9 cellular contexts compared by ENCODE assay signal in the genomic region with DNA sequence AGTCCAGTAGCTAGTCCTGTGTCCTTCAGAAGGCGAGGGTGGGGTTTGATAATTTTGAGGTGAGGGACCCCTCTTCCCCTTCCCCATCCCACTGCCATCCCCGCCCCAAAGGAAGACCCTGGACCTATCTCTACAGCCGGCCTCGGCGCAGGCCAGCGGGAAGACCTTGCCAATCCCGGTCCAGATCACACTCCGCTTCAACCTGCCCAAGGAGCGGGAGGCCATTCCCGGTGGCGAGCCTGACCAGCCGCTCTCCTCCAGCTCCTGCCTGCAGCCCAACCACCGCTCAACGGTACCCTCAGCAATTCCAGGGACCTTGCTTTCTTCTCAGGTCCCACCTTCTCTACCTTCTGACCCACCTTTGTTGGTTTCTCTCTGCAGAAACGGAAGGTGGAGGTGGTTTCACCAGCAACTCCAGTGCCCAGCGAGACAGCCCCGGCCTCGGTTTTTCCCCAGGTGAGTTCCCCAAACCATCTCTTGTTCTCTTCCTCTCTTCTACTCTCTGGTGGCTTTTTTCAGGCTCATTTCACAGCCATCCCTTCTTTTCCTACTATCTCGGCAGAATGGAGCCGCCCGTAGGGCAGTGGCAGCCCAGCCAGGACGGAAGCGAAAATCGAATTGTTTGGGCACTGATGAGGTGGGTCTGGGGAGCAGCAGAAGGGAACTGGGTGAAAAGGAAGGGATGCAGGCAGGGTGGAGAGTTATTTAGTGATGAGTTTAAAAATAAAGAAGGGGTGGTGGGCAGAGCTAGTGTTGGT. TPM values are rescaled to one million over a fixed set of nuclear protein-coding genes. Genes with fewer than 3 reads are reported as not detected.
A peak's percentile ranks its signal among the peaks of the same experiment; 100 is the strongest.
DNase-seq lines count a peak whose midpoint lies in the region; ATAC-seq, FAIRE-seq and TF ChIP-seq lines count a peak whose summit lies in the region.
"Had no signal": no experiment of that assay in that cellular context is flagged by ENCODE, and none has a peak within 500 bp of the region (broad histone marks: within the 10 kb centered on the region; RNA-seq: fewer than 3 reads in every experiment).

No MANE protein-coding gene starts in this region.

- H3K27me3 ChIP-seq in keratinocyte (ENCODE audit: control insufficient read depth, extremely low read depth, insufficient read depth, low read length) (no peaks in the 10 kb centered on the region), subcutaneous abdominal adipose tissue (ENCODE audit: control insufficient read depth in 5 of 5, insufficient read depth in 4 of 5, low read length in 5 of 5) (no peaks in the 10 kb centered on the region)

- H3K9ac ChIP-seq in keratinocyte (ENCODE audit: control insufficient read depth, extremely low read depth, insufficient read depth, low read length), result no peak overlapping the region
- peak overlapping the region in 3 of 5 donors; percentile 47 to 95 (median 91) for H3K9ac ChIP-seq in subcutaneous abdominal adipose tissue (ENCODE audit: low read length in 5 of 5)

- peaks cover 24% of the 10 kb centered on the region for H3K4me1 Mint-ChIP-seq in activated T-helper 2 cell treated with anti-CD3 and anti-CD28 coated beads, Interferon-gamma antibody, Interleukin-2, Interleukin-4, amounts not matched to agents 10 μg/mL and 5 μg/mL and 100 μg/mL, durations not matched to agents 14 hours and 24 hours and 36 hours (ENCODE audit: low read depth)

- no peak overlapping the region for H2AFZ ChIP-seq in keratinocyte (ENCODE audit: control insufficient read depth, low read length)

- dilution Hi-C loops in keratinocyte (cut with MboI; ENCODE audit: extremely low pct_ligation_motif_present, low sequenced_read_pairs), result no loop called here

- H4K20me1 ChIP-seq in keratinocyte (ENCODE audit: control insufficient read depth, extremely low read depth, insufficient read depth, low read length), result no peaks in the 10 kb centered on the region

- no peaks in the 10 kb centered on the region for H3K9me1 ChIP-seq in keratinocyte (ENCODE audit: control insufficient read depth, extremely low read depth, insufficient read depth, low read length)

- peak overlapping the region; percentile 89 for H3K4me3 Mint-ChIP-seq in activated T-helper 2 cell treated with anti-CD3 and anti-CD28 coated beads, Interferon-gamma antibody, Interleukin-2, Interleukin-4, amounts not matched to agents 10 μg/mL and 5 μg/mL and 100 μg/mL, durations not matched to agents 14 hours and 24 hours and 36 hours (ENCODE audit: low read depth)

- no peak for FAIRE-seq in keratinocyte (lab: Jason Lieb, UNC)
- FAIRE-seq: endometrium had no signal

- H3K4me1 ChIP-seq in keratinocyte (ENCODE audit: control insufficient read depth, extremely low read depth, insufficient read depth, low read length), result peaks cover 5% of the 10 kb centered on the region
- H3K4me1 ChIP-seq in subcutaneous abdominal adipose tissue (ENCODE audit: control insufficient read depth in 5 of 5, insufficient read depth in 5 of 5, low read length in 5 of 5), result peaks cover 5 to 25% (median 16%) of the 10 kb centered on the region in 5 donors

- ATAC-seq in GM21381 (IDR thresholded peaks at IDR 0.05; ENCODE audit: unreplicated experiment), result no peak
- no peak for ATAC-seq in GM21447 (IDR thresholded peaks at IDR 0.05; ENCODE audit: unreplicated experiment)

- H3K9me3 ChIP-seq in keratinocyte (ENCODE audit: control insufficient read depth, low read depth, low read length) (no peaks in the 10 kb centered on the region), subcutaneous abdominal adipose tissue (ENCODE audit: control insufficient read depth in 5 of 5, low read length in 5 of 5) (no peaks in the 10 kb centered on the region)

- H3K27ac ChIP-seq in keratinocyte (ENCODE audit: control insufficient read depth, insufficient read depth, low read length) (no peak overlapping the region), subcutaneous abdominal adipose tissue (ENCODE audit: low read depth, low read length) (peak overlapping the region; percentile 99)

- H3K4me3 ChIP-seq in keratinocyte (ENCODE audit: control insufficient read depth in 2 of 3, extremely low read depth in 1 of 3, insufficient read depth in 2 of 3, low read depth in 1 of 3, low read length in 3 of 3) (peak overlapping the region in 1 of 3 experiments; percentile 67), subcutaneous abdominal adipose tissue (ENCODE audit: low read depth in 1 of 5, low read length in 5 of 5) (peak overlapping the region in 2 of 5 donors; percentile 80 to 92)

- peak overlapping the region; percentile 85 for H3K4me2 ChIP-seq in keratinocyte (ENCODE audit: control insufficient read depth, extremely low read depth, insufficient read depth, low read depth, low read length)

- no peaks in the 10 kb centered on the region for H3K9me3 Mint-ChIP-seq in activated T-helper 2 cell treated with anti-CD3 and anti-CD28 coated beads, Interferon-gamma antibody, Interleukin-2, Interleukin-4, amounts not matched to agents 10 μg/mL and 5 μg/mL and 100 μg/mL, durations not matched to agents 14 hours and 24 hours and 36 hours

- intact Hi-C loops in activated T-helper 2 cell treated with anti-CD3 and anti-CD28 coated beads, Interferon-gamma antibody, Interleukin-2, Interleukin-4, amounts not matched to agents 10 μg/mL and 5 μg/mL and 100 μg/mL, durations not matched to agents 14 hours and 24 hours and 36 hours (cut with micrococcal nuclease), result loop anchor here (2.0 to 5.0 kb wide), 4 partner anchors 59 to 289 kb away; partner anchors contain the start of genes BANF1, CFL1, EIF1AD and FAM89B

- H3K36me3 ChIP-seq in keratinocyte (ENCODE audit: control insufficient read depth in 2 of 2, extremely low read depth in 1 of 2, insufficient read depth in 2 of 2, low read length in 2 of 2) (peaks cover 33 to 37% of the 10 kb centered on the region in 2 experiments), subcutaneous abdominal adipose tissue (ENCODE audit: control insufficient read depth in 5 of 5, insufficient read depth in 5 of 5, low read length in 5 of 5) (peaks cover 0 to 54% (median 50%) of the 10 kb centered on the region in 5 donors)

- peaks cover 55% of the 10 kb centered on the region for H3K36me3 Mint-ChIP-seq in activated T-helper 2 cell treated with anti-CD3 and anti-CD28 coated beads, Interferon-gamma antibody, Interleukin-2, Interleukin-4, amounts not matched to agents 10 μg/mL and 5 μg/mL and 100 μg/mL, durations not matched to agents 14 hours and 24 hours and 36 hours (ENCODE audit: low read depth)

- no peak for TF ChIP-seq CTCF in keratinocyte (optimal IDR thresholded peaks at IDR 0.05 in 1 of 3, IDR thresholded peaks at IDR 0.05 in 1 of 3, conservative IDR thresholded peaks at IDR 0.05 in 1 of 3; ENCODE audit: extremely low read depth in 1 of 3, insufficient read depth in 2 of 3, low read length in 3 of 3)

- no peaks in the 10 kb centered on the region for H3K27me3 Mint-ChIP-seq in activated T-helper 2 cell treated with anti-CD3 and anti-CD28 coated beads, Interferon-gamma antibody, Interleukin-2, Interleukin-4, amounts not matched to agents 10 μg/mL and 5 μg/mL and 100 μg/mL, durations not matched to agents 14 hours and 24 hours and 36 hours (ENCODE audit: low read depth)

- peaks cover 16% of the 10 kb centered on the region for H3K79me2 ChIP-seq in keratinocyte (ENCODE audit: control insufficient read depth, insufficient read depth, low read length)

- no peak overlapping the region for H3K27ac Mint-ChIP-seq in activated T-helper 2 cell treated with anti-CD3 and anti-CD28 coated beads, Interferon-gamma antibody, Interleukin-2, Interleukin-4, amounts not matched to agents 10 μg/mL and 5 μg/mL and 100 μg/mL, durations not matched to agents 14 hours and 24 hours and 36 hours

- peak; percentile 61 for DNase-seq in activated effector memory CD4-positive, alpha-beta T cell treated with anti-CD3 and anti-CD28 coated beads, Interleukin-2, amount 50 U/mL, for 16 hours
- DNase-seq in activated effector memory CD4-positive, alpha-beta T cell treated with Interleukin-2 at 50 U/mL for 16 hours, result no peak
- DNase-seq in activated T-helper 2 cell treated with anti-CD3 and anti-CD28 coated beads, Interferon-gamma antibody, Interleukin-2, Interleukin-4, amounts not matched to agents 10 μg/mL and 5 μg/mL and 100 μg/mL, durations not matched to agents 14 hours and 24 hours and 36 hours (ENCODE audit: low spot score), result no peak
- DNase-seq in keratinocyte (ENCODE audit: low read depth, low spot score) (no peak), GM03348 (ENCODE audit: low spot score) (no peak)

RNA-seq across cellular contexts. Expression of gene KAT5, which starts 1.3 kb away (rescaled TPM):
- 76.3 and 79.4 TPM in 2 replicates for total RNA-seq in activated T-helper 2 cell treated with anti-CD3 and anti-CD28 coated beads, Interferon-gamma antibody, Interleukin-2, Interleukin-4, amounts not matched to agents 10 μg/mL and 5 μg/mL and 100 μg/mL, durations not matched to agents 14 hours and 24 hours and 36 hours
- 26.8 to 32.1 TPM (median 30.3 TPM) in 3 replicates for polyA plus RNA-seq in keratinocyte
- polyA plus RNA-seq in keratinocyte (2011; ENCODE audit: low read depth), result 34.6 TPM
- polyA plus RNA-seq in keratinocyte (2011; cell fraction: cytosol; rRNA removed), result 17.6 and 18.7 TPM in 2 replicates
- 32.8 and 40.2 TPM in 2 replicates for polyA plus RNA-seq in keratinocyte (2011; cell fraction: nucleus; rRNA removed)
- polyA plus RNA-seq in keratinocyte (2012; ENCODE audit: low replicate concordance), result 24.4 and 31.3 TPM in 2 replicates
- polyA minus RNA-seq in keratinocyte, result 23.0 to 33.9 TPM (median 31.5 TPM) in 3 replicates
- 34.3 TPM for polyA minus RNA-seq in keratinocyte (2011; cell fraction: cytosol; rRNA and poly(A)+ RNA removed)
- polyA minus RNA-seq in keratinocyte (2011; cell fraction: nucleus; rRNA and poly(A)+ RNA removed), result 25.5 and 25.6 TPM in 2 replicates

RNA-seq across cellular contexts. Expression of gene RNASEH2C, which starts 7.2 kb away (rescaled TPM):
- 85.0 and 94.0 TPM in 2 replicates for total RNA-seq in activated T-helper 2 cell treated with anti-CD3 and anti-CD28 coated beads, Interferon-gamma antibody, Interleukin-2, Interleukin-4, amounts not matched to agents 10 μg/mL and 5 μg/mL and 100 μg/mL, durations not matched to agents 14 hours and 24 hours and 36 hours
- polyA plus RNA-seq in keratinocyte, result 16.0 to 20.6 TPM (median 18.5 TPM) in 3 replicates
- polyA plus RNA-seq in keratinocyte (2011; ENCODE audit: low read depth), result 11.1 TPM
- 7.5 and 17.5 TPM in 2 replicates for polyA plus RNA-seq in keratinocyte (2011; cell fraction: cytosol; rRNA removed)
- polyA plus RNA-seq in keratinocyte (2011; cell fraction: nucleus; rRNA removed), result 17.2 and 19.6 TPM in 2 replicates
- 11.6 and 28.0 TPM in 2 replicates for polyA plus RNA-seq in keratinocyte (2012; ENCODE audit: low replicate concordance)
- 4.7 to 7.3 TPM (median 5.1 TPM) in 3 replicates for polyA minus RNA-seq in keratinocyte
- 26.1 TPM for polyA minus RNA-seq in keratinocyte (2011; cell fraction: cytosol; rRNA and poly(A)+ RNA removed)
- 3.3 and 4.0 TPM in 2 replicates for polyA minus RNA-seq in keratinocyte (2011; cell fraction: nucleus; rRNA and poly(A)+ RNA removed)

RNA-seq across cellular contexts. Expression of gene RELA, which starts 50.7 kb away (rescaled TPM):
- total RNA-seq in activated T-helper 2 cell treated with anti-CD3 and anti-CD28 coated beads, Interferon-gamma antibody, Interleukin-2, Interleukin-4, amounts not matched to agents 10 μg/mL and 5 μg/mL and 100 μg/mL, durations not matched to agents 14 hours and 24 hours and 36 hours, result 86.9 and 89.3 TPM in 2 replicates
- polyA plus RNA-seq in keratinocyte, result 20.4 to 49.4 TPM (median 23.5 TPM) in 3 replicates
- polyA plus RNA-seq in keratinocyte (2011; ENCODE audit: low read depth), result 32.8 TPM
- polyA plus RNA-seq in keratinocyte (2011; cell fraction: cytosol; rRNA removed), result 29.6 and 40.9 TPM in 2 replicates
- polyA plus RNA-seq in keratinocyte (2011; cell fraction: nucleus; rRNA removed), result 53.6 and 57.6 TPM in 2 replicates
- polyA plus RNA-seq in keratinocyte (2012; ENCODE audit: low replicate concordance), result 55.0 and 57.5 TPM in 2 replicates
- polyA minus RNA-seq in keratinocyte, result 25.4 to 159 TPM (median 34.4 TPM) in 3 replicates
- 29.5 TPM for polyA minus RNA-seq in keratinocyte (2011; cell fraction: cytosol; rRNA and poly(A)+ RNA removed)
- 19.3 and 22.6 TPM in 2 replicates for polyA minus RNA-seq in keratinocyte (2011; cell fraction: nucleus; rRNA and poly(A)+ RNA removed)
